12 cellular contexts compared by ENCODE assay signal in the genomic region with DNA sequence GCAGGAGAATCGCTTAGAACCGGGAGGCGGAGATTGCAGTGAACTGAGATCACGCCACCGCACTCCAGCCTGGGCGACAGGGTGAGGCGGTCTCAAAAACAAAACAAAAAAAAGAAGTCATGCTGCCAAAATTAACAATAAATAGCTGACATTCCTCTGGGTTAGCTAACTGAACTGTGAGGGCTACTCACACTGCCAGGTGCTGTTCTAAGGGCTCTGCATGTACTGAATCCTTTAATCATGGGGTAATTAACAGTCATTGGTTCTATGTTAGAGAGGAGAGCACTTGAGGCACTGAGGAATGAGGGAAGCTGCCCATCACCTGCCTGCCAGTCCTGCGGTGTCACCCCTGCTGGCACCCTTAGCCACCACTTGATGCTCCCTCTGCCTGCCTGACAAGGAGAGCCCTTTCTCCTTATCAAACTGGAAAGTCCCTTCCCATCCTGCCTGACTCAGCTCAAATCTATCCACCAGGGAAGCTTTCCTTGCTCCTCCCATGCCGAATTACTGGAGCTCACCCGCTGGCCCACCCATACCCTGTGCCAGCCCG.
DNase-seq lines count a peak whose midpoint lies in the region; ATAC-seq and TF ChIP-seq lines count a peak whose summit lies in the region.
"Had no signal": no experiment of that assay in that cellular context is flagged by ENCODE, and none has a peak within 500 bp of the region (broad histone marks: within the 10 kb centered on the region; RNA-seq: fewer than 3 reads in every experiment).

No MANE protein-coding gene starts in this region.

- H3K9me3 ChIP-seq in PC-3 (ENCODE audit: low read length) (no peaks in the 10 kb centered on the region), endodermal cell (ENCODE audit: control insufficient read depth, low read length) (no peaks in the 10 kb centered on the region), osteoblast (ENCODE audit: low read depth, low read length) (no peaks in the 10 kb centered on the region)
- H3K9me3 ChIP-seq: gastrocnemius medialis, spleen had no signal

- CTCF ChIA-PET in PC-3 (lab: Charles Lee): interaction anchor here (0.6 to 1.3 kb wide), 2 partner anchors 32 to 69 kb away, joined by 3 to 5 read pairs; no protein-coding TSS in a partner anchor

- peaks cover 38% of the 10 kb centered on the region for H3K4me1 ChIP-seq in PC-3 (ENCODE audit: insufficient read depth, low read length)
- no peaks in the 10 kb centered on the region for H3K4me1 ChIP-seq in endodermal cell (ENCODE audit: control insufficient read depth, insufficient read depth, low read length)
- peaks cover 36% of the 10 kb centered on the region for H3K4me1 ChIP-seq in osteoblast (ENCODE audit: insufficient read depth, low read length)

- TF ChIP-seq CTCF in PC-3 (conservative IDR thresholded peaks at IDR 0.05; ENCODE audit: low read depth, low read length) (no peak), endodermal cell (conservative IDR thresholded peaks at IDR 0.05) (no peak), osteoblast (IDR thresholded peaks at IDR 0.05; ENCODE audit: extremely low read depth, low read depth, low read length) (no peak)

- H3K9me3 Mint-ChIP-seq in endodermal cell: peaks cover 2% of the 10 kb centered on the region
- H3K9me3 Mint-ChIP-seq in stimulated activated memory B cell treated with anti-CD40 and anti-IgM and Interleukin-4, amounts not matched to agents 10 μg/mL and 1 μg/mL and 100 μg/mL, for 72 hours: no peaks in the 10 kb centered on the region
- H3K9me3 Mint-ChIP-seq: brain had no signal

- H3K4me3 Mint-ChIP-seq in endodermal cell: no peak overlapping the region
- H3K4me3 Mint-ChIP-seq in stimulated activated memory B cell treated with anti-CD40 and anti-IgM and Interleukin-4, amounts not matched to agents 10 μg/mL and 1 μg/mL and 100 μg/mL, for 72 hours: no peak overlapping the region
- H3K4me3 Mint-ChIP-seq: brain had no signal

- no peaks in the 10 kb centered on the region for H3K79me2 ChIP-seq in PC-3 (ENCODE audit: low read length)
- no peaks in the 10 kb centered on the region for H3K79me2 ChIP-seq in osteoblast (ENCODE audit: insufficient read depth, low read length)

- H4K20me1 ChIP-seq in PC-3 (ENCODE audit: low read length) (no peaks in the 10 kb centered on the region), osteoblast (ENCODE audit: insufficient read depth, low read length) (no peaks in the 10 kb centered on the region)

- H3K36me3 ChIP-seq in PC-3 (ENCODE audit: low read depth, low read length) (no peaks in the 10 kb centered on the region; the same call in 1 of the 2 replicates), endodermal cell (ENCODE audit: control insufficient read depth, insufficient read depth, low read length) (peaks cover 3% of the 10 kb centered on the region), osteoblast (ENCODE audit: insufficient read depth, low read length) (peaks cover 5% of the 10 kb centered on the region)
- H3K36me3 ChIP-seq: gastrocnemius medialis had no signal

- BruUV-seq in PC-3 (replicated peaks; lab: Mats Ljungman, UMichigan): no TSS peak

- H3K36me3 Mint-ChIP-seq in endodermal cell (ENCODE audit: low read depth): peaks cover 11% of the 10 kb centered on the region
- peaks cover 26% of the 10 kb centered on the region for H3K36me3 Mint-ChIP-seq in stimulated activated memory B cell treated with anti-CD40 and anti-IgM and Interleukin-4, amounts not matched to agents 10 μg/mL and 1 μg/mL and 100 μg/mL, for 72 hours

- POLR2A ChIA-PET in PC-3 (lab: Charles Lee; ENCODE audit: unreplicated experiment): interaction anchor here (0.6 kb wide), 1 partner anchor 346 kb away, joined by 3 read pairs; no protein-coding TSS in a partner anchor

- no peak overlapping the region for H3K4me3 ChIP-seq in PC-3 (ENCODE audit: low read length)
- H3K4me3 ChIP-seq in endodermal cell (ENCODE audit: low read length): no peak overlapping the region
- H3K4me3 ChIP-seq in osteoblast (ENCODE audit: insufficient read depth, low read length): no peak overlapping the region
- H3K4me3 ChIP-seq: gastrocnemius medialis, spleen had no signal

- peak; percentile 13 for DNase-seq in GM03348 (ENCODE audit: low spot score)
- DNase-seq in PC-3: peak; percentile 43
- DNase-seq in endodermal cell: peak; percentile 65
- peak; percentile 79 for DNase-seq in osteoblast (ENCODE audit: insufficient read length, low spot score, missing footprints)
- DNase-seq in NCI-H345 (lab: John Stamatoyannopoulos, UW): no peak
- DNase-seq: gastrocnemius medialis, NCI-H748 treated with DMSO at 0.1 percent for 48 hours, spleen had no signal

- H3K27me3 Mint-ChIP-seq in endodermal cell (ENCODE audit: insufficient read depth): no peaks in the 10 kb centered on the region
- no peaks in the 10 kb centered on the region for H3K27me3 Mint-ChIP-seq in stimulated activated memory B cell treated with anti-CD40 and anti-IgM and Interleukin-4, amounts not matched to agents 10 μg/mL and 1 μg/mL and 100 μg/mL, for 72 hours
- H3K27me3 Mint-ChIP-seq: brain had no signal

- peak overlapping the region; percentile 56 for H3K27ac Mint-ChIP-seq in endodermal cell
- H3K27ac Mint-ChIP-seq in stimulated activated memory B cell treated with anti-CD40 and anti-IgM and Interleukin-4, amounts not matched to agents 10 μg/mL and 1 μg/mL and 100 μg/mL, for 72 hours: no peak overlapping the region

- H2AFZ ChIP-seq in PC-3 (ENCODE audit: low read length): no peak overlapping the region
- H2AFZ ChIP-seq in osteoblast (ENCODE audit: low read length): no peak overlapping the region

- H3K4me1 Mint-ChIP-seq in endodermal cell: no peaks in the 10 kb centered on the region
- H3K4me1 Mint-ChIP-seq in stimulated activated memory B cell treated with anti-CD40 and anti-IgM and Interleukin-4, amounts not matched to agents 10 μg/mL and 1 μg/mL and 100 μg/mL, for 72 hours: peaks cover 15% of the 10 kb centered on the region

- 92% methylated on average over 9 to 11 of the region's 11 CpGs for WGBS in endodermal cell (ENCODE audit: insufficient coverage in 1 of 2, insufficient read length in 1 of 2), 2 experiments

- peaks cover 3% of the 10 kb centered on the region for H3F3A ChIP-seq in PC-3 (ENCODE audit: low read length, unreplicated experiment)

- intact Hi-C loops in PC-3 (cut with micrococcal nuclease): no loop called here

- H3K27me3 ChIP-seq in PC-3 (ENCODE audit: low read length): no peaks in the 10 kb centered on the region
- no peaks in the 10 kb centered on the region for H3K27me3 ChIP-seq in endodermal cell (ENCODE audit: control insufficient read depth, insufficient read depth, low read length, poor library complexity, severe bottlenecking)
- H3K27me3 ChIP-seq in osteoblast (ENCODE audit: insufficient read depth, low read length): no peaks in the 10 kb centered on the region
- H3K27me3 ChIP-seq: gastrocnemius medialis, spleen had no signal

- no peaks in the 10 kb centered on the region for H3K9me2 ChIP-seq in PC-3 (replicated peaks; ENCODE audit: low read length)

- ATAC-seq in PC-3 (peak; percentile 23), HG03135 (IDR thresholded peaks at IDR 0.05; ENCODE audit: unreplicated experiment) (no peak), HG03025 (IDR thresholded peaks at IDR 0.05; ENCODE audit: low FRiP score, unreplicated experiment) (no peak)
- ATAC-seq in stimulated activated memory B cell treated with anti-CD40 and anti-IgM and Interleukin-4, amounts not matched to agents 10 μg/mL and 1 μg/mL and 100 μg/mL, for 72 hours: no peak
- ATAC-seq: gastrocnemius medialis had no signal

- H3K9ac ChIP-seq in PC-3 (ENCODE audit: low read length): no peak overlapping the region
- no peak overlapping the region for H3K9ac ChIP-seq in endodermal cell (ENCODE audit: extremely low read depth, low read length, poor library complexity, severe bottlenecking)

- H3K27ac ChIP-seq in PC-3 (ENCODE audit: low read length): no peak overlapping the region
- no peak overlapping the region for H3K27ac ChIP-seq in endodermal cell (ENCODE audit: low read depth, low read length)
- H3K27ac ChIP-seq in osteoblast (ENCODE audit: low read depth, low read length): peak overlapping the region; percentile 91
- H3K27ac ChIP-seq: gastrocnemius medialis had no signal

- no peak overlapping the region for H3K4me2 ChIP-seq in PC-3 (ENCODE audit: low read length)
- H3K4me2 ChIP-seq in osteoblast (ENCODE audit: insufficient read depth, low read length): peak overlapping the region; percentile 11
